26 cellular contexts compared by ENCODE assay signal in genomic region chr6:12640438-12640837, GRCh38.
DNase-seq lines count a peak whose midpoint lies in the region; ATAC-seq, FAIRE-seq and TF ChIP-seq lines count a peak whose summit lies in the region.
"Had no signal": no experiment of that assay in that cellular context is flagged by ENCODE, and none has a peak within 500 bp of the region (broad histone marks: within the 10 kb centered on the region; RNA-seq: fewer than 3 reads in every experiment).

No MANE protein-coding gene starts in this region.

- H3K79me2 ChIP-seq in K562 (ENCODE audit: control insufficient read depth, insufficient read depth, low read length) (no peaks in the 10 kb centered on the region), GM23248 (ENCODE audit: insufficient read depth) (no peaks in the 10 kb centered on the region)

- H3K9me3 Mint-ChIP-seq in mesothelial cell of epicardium, result peaks cover 17% of the 10 kb centered on the region

- no peaks in the 10 kb centered on the region for H3K27me3 Mint-ChIP-seq in mesothelial cell of epicardium (ENCODE audit: low read depth)

- H3F3A ChIP-seq in GM23248 (ENCODE audit: insufficient read depth), result peaks cover 7% of the 10 kb centered on the region

- no peak for TF ChIP-seq POLR2A in K562 (conservative IDR thresholded peaks at IDR 0.05)

- H3K4me3 ChIP-seq in HEK293 (ENCODE audit: low read depth, low read length) (no peak overlapping the region), K562 (no peak overlapping the region), GM23248 (no peak overlapping the region)
- H3K4me3 ChIP-seq: BLaER1, GM12878 had no signal

- intact Hi-C loops in K562 (cut with micrococcal nuclease), result no loop called here

- H3K4me3 Mint-ChIP-seq in mesothelial cell of epicardium, result no peak overlapping the region
- H3K4me3 Mint-ChIP-seq: CD14-positive monocyte; CD4-positive, alpha-beta memory T cell; CD4-positive, CD25-positive, alpha-beta regulatory T cell; CD8-positive, alpha-beta memory T cell had no signal

- H4K20me1 ChIP-seq in K562 (replicated peaks; ENCODE audit: control insufficient read depth, insufficient read depth, low read length) (no peaks in the 10 kb centered on the region), GM23248 (ENCODE audit: insufficient read depth) (no peaks in the 10 kb centered on the region)
- H4K20me1 ChIP-seq: BLaER1 had no signal

- TF ChIP-seq CTCF in HEK293 (tag by site-specific recombination; IDR thresholded peaks at IDR 0.05) (no peak), K562 (IDR thresholded peaks at IDR 0.05 in 2 of 3, conservative IDR thresholded peaks at IDR 0.05 in 1 of 3; ENCODE audit: insufficient read depth in 2 of 3, low read depth in 1 of 3, low read length in 3 of 3) (no peak), mesothelial cell of epicardium (IDR thresholded peaks at IDR 0.05; ENCODE audit: unreplicated experiment) (peak; percentile 40)

- H3K4me1 ChIP-seq in HEK293 (ENCODE audit: control insufficient read depth, insufficient read depth, low read length) (no peaks in the 10 kb centered on the region), K562 (replicated peaks in 1 of 2; ENCODE audit: control insufficient read depth in 2 of 2, insufficient read depth in 2 of 2, low read length in 2 of 2) (no peaks in the 10 kb centered on the region), GM23248 (ENCODE audit: insufficient read depth) (peaks cover 6% of the 10 kb centered on the region; the same call in 1 of the 2 replicates)
- H3K4me1 ChIP-seq: BE2C, BLaER1 had no signal

- no peak overlapping the region for H2AFZ ChIP-seq in K562 (ENCODE audit: low read depth, low read length)
- no peak overlapping the region for H2AFZ ChIP-seq in GM23248

- no peak for FAIRE-seq in K562 (lab: Jason Lieb, UNC)
- FAIRE-seq: A204.1, GM12878, GM12892, GM18507 had no signal

- in situ Hi-C loops in K562 (cut with MboI), result no loop called here
- in situ Hi-C loops in GM23248 (cut with MboI), result loop anchor here (10.0 kb wide), 1 partner anchor 254 kb away; no protein-coding TSS in a partner anchor

- H3K4me2 ChIP-seq in K562 (ENCODE audit: insufficient read depth, low read length) (no peak overlapping the region), GM23248 (ENCODE audit: unreplicated experiment) (no peak overlapping the region)
- H3K4me2 ChIP-seq: BLaER1 had no signal

- WGBS in K562 (ENCODE audit: insufficient coverage, low coverage, missing lambda C conversion rate), result 0% methylated on average over 1 of the region's 1 CpG
- WGBS in GM23248 (ENCODE audit: low coverage in 1 of 2, low lambda C conversion rate in 2 of 2, missing lambda C conversion rate in 2 of 2), 2 experiments, result 91 to 100% methylated on average over 1 of the region's 1 CpG

- H3K9me2 ChIP-seq in GM23248 (ENCODE audit: insufficient read depth), result no peaks in the 10 kb centered on the region

- ATAC-seq in K562, result no peak
- ATAC-seq: GM12878 had no signal

- no TSS peak for BruUV-seq in K562 (replicated peaks; lab: Mats Ljungman, UMichigan)

- H3K36me3 Mint-ChIP-seq in mesothelial cell of epicardium, result no peaks in the 10 kb centered on the region
- H3K36me3 Mint-ChIP-seq: CD14-positive monocyte; CD4-positive, alpha-beta memory T cell; CD4-positive, CD25-positive, alpha-beta regulatory T cell; CD8-positive, alpha-beta memory T cell had no signal

- H3K4me1 Mint-ChIP-seq in mesothelial cell of epicardium, result peaks cover 7% of the 10 kb centered on the region
- H3K4me1 Mint-ChIP-seq: CD4-positive, alpha-beta memory T cell; CD4-positive, CD25-positive, alpha-beta regulatory T cell; CD8-positive, alpha-beta memory T cell had no signal

- TF ChIP-seq EP300 in K562 (IDR thresholded peaks at IDR 0.05; ENCODE audit: low read length), result no peak

- no peaks in the 10 kb centered on the region for H3K9me3 ChIP-seq in HEK293 (ENCODE audit: control insufficient read depth, insufficient read depth, low read depth, low read length)
- H3K9me3 ChIP-seq in K562 (replicated peaks; ENCODE audit: control insufficient read depth, insufficient read depth, low read depth, low read length), result no peaks in the 10 kb centered on the region
- no peaks in the 10 kb centered on the region for H3K9me3 ChIP-seq in GM23248 (ENCODE audit: low read depth)
- H3K9me3 ChIP-seq: BE2C had no signal

- H3K36me3 ChIP-seq in HEK293 (ENCODE audit: control insufficient read depth in 2 of 2, insufficient read depth in 1 of 2, low read length in 2 of 2), result no peaks in the 10 kb centered on the region
- H3K36me3 ChIP-seq in K562 (ENCODE audit: control insufficient read depth, insufficient read depth, low read length), result no peaks in the 10 kb centered on the region
- H3K36me3 ChIP-seq in GM23248 (ENCODE audit: low read depth), result no peaks in the 10 kb centered on the region
- H3K36me3 ChIP-seq: BE2C, BLaER1 had no signal

- H3K27ac ChIP-seq in HEK293 (ENCODE audit: extremely low read depth, low read depth, low read length) (no peak overlapping the region), K562 (ENCODE audit: extremely low read depth, low read depth, low read length) (no peak overlapping the region), GM23248 (no peak overlapping the region)
- H3K27ac ChIP-seq: BLaER1 had no signal

- H3K9me1 ChIP-seq in K562 (ENCODE audit: control insufficient read depth, insufficient read depth, low read length), result no peaks in the 10 kb centered on the region

- DNase-seq in K562 (ENCODE audit: extremely low read depth in 1 of 4, low spot score in 3 of 4) (no peak), mesothelial cell of epicardium (ENCODE audit: low spot score in 2 of 2, unreplicated experiment in 2 of 2) (no peak), GM23248 (no peak), foreskin melanocyte (no peak)
- DNase-seq: 8988T; ACHN; BE2C; C1 segment of cervical spinal cord; CD4-positive, alpha-beta memory T cell; CD4-positive, CD25-positive, alpha-beta regulatory T cell; CD8-positive, alpha-beta memory T cell; COR-L47; DMS 273 treated with DMSO at 0.1 percent for 48 hours; DMS153; DMS53; DMS79; DND-41; EL; GDM1 had no signal

- H3K9ac ChIP-seq in K562 (ENCODE audit: insufficient read depth in 1 of 2, low read depth in 2 of 2, low read length in 2 of 2), result no peak overlapping the region
- H3K9ac ChIP-seq in GM23248, result no peak overlapping the region
- H3K9ac ChIP-seq: BLaER1 had no signal

- CTCF ChIA-PET in HEK293 (lab: Yijun Ruan, JAX) (interaction anchor here (0.6 to 1.8 kb wide), 5 partner anchors 249 to 1057 kb away, joined by 3 to 10 read pairs (median 3); no protein-coding TSS in a partner anchor), K562 (lab: Yijun Ruan, JAX; ENCODE audit: low intra/inter-chr PET ratio) (interaction anchor here (0.6 kb wide), 1 partner anchor 154 kb away, joined by 3 read pairs; no protein-coding TSS in a partner anchor)

- H3K27me3 ChIP-seq in K562 (ENCODE audit: control insufficient read depth in 2 of 2, insufficient read depth in 2 of 2, low read length in 2 of 2) (no peaks in the 10 kb centered on the region), GM23248 (replicated peaks; ENCODE audit: insufficient read depth) (no peaks in the 10 kb centered on the region)
- H3K27me3 ChIP-seq: BE2C, BLaER1 had no signal

- H3K27ac Mint-ChIP-seq in mesothelial cell of epicardium, result no peak overlapping the region
- H3K27ac Mint-ChIP-seq: CD14-positive monocyte; CD4-positive, alpha-beta memory T cell; CD8-positive, alpha-beta memory T cell had no signal

- TF ChIP-seq RAD21 in K562 (CRISPR knock-in tag; conservative IDR thresholded peaks at IDR 0.05 in 1 of 2, IDR thresholded peaks at IDR 0.05 in 1 of 2), result no peak

- POLR2A ChIA-PET in HEK293 (lab: Yijun Ruan, JAX) (no interaction called here), K562 (lab: Yijun Ruan, JAX) (no interaction called here)

TF ChIP-seq in HEK293, 187 proteins besides CTCF, POLR2A, EP300 and RAD21:
- TF ChIP-seq SALL2 (tag by site-specific recombination; IDR thresholded peaks at IDR 0.05; ENCODE audit: borderline replicate concordance), result no peak
- TF ChIP-seq ZNF184 (tag by site-specific recombination; IDR thresholded peaks at IDR 0.05), result peak; percentile 98
TF ChIP-seq in HEK293: peak in this region for 1.

TF ChIP-seq in K562, 482 proteins besides CTCF, POLR2A, EP300 and RAD21:
- TF ChIP-seq RBM25 (IDR thresholded peaks at IDR 0.05; ENCODE audit: low read depth, low read length, severe bottlenecking) (peak; percentile 30), HDGF (IDR thresholded peaks at IDR 0.05) (no peak), ZNF184 (CRISPR knock-in tag; IDR thresholded peaks at IDR 0.05) (peak; percentile 78)

Comparison
In these comparisons a context has a peak if more than half of its experiments do, and no peak if none do; other contexts are left out.
1. Of the 44 proteins assayed by ChIP-seq in both K562 and HEK293: peak only in K562: none; only in HEK293: none; in both: ZNF184; in neither: 43.